ENCODE assay signal across 13 cellular contexts in the genomic region with DNA sequence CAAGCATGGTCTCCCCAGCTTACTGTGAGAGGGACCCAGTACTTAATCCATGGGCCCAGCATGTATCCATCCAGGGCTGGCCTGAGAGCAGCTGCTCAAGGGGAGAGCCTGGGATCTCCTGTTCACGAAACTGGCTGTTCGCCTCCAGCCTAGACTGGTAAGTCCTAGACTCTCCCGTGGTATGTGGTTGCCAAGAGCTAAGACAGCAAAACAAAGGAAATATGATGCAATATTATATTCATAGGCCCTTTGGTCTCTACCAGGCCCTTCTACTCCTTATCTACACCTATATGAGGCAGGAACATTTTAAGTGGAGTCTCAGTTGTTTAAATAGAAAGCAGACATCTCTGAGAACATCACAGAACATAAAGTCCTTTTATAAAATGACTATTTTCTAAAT. TPM values are rescaled to one million over a fixed set of nuclear protein-coding genes. Genes with fewer than 3 reads are reported as not detected.
A peak's percentile ranks its signal among the peaks of the same experiment; 100 is the strongest.
DNase-seq lines count a peak whose midpoint lies in the region; ATAC-seq and TF ChIP-seq lines count a peak whose summit lies in the region.
"Had no signal": no experiment of that assay in that cellular context is flagged by ENCODE, and none has a peak within 500 bp of the region (broad histone marks: within the 10 kb centered on the region; RNA-seq: fewer than 3 reads in every experiment).

No MANE protein-coding gene starts in this region.

- H3K4me3 ChIP-seq in fibroblast of the aortic adventitia (ENCODE audit: low read depth, low read length): no peak overlapping the region
- H3K4me3 ChIP-seq: ascending aorta, BLaER1, psoas muscle had no signal

- H3K4me3 Mint-ChIP-seq in activated CD8-positive, alpha-beta T cell treated with anti-CD3 and anti-CD28 coated beads, Interleukin-2, amount 10 ng/mL, durations not matched to agents 7 days and 5 days: no peak overlapping the region

- ATAC-seq in Right ventricle myocardium superior (ENCODE audit: poor library complexity): peak; percentile 91
- ATAC-seq in activated CD8-positive, alpha-beta T cell treated with anti-CD3 and anti-CD28 coated beads, Interleukin-2, amount 10 ng/mL, durations not matched to agents 7 days and 5 days: peak; percentile 81
- no peak for ATAC-seq in HG03442 (IDR thresholded peaks at IDR 0.05; ENCODE audit: unreplicated experiment)

- peak overlapping the region; percentile 55 for H3K27ac Mint-ChIP-seq in activated CD8-positive, alpha-beta T cell treated with anti-CD3 and anti-CD28 coated beads, Interleukin-2, amount 10 ng/mL, durations not matched to agents 7 days and 5 days

- H3K9me3 Mint-ChIP-seq in activated CD8-positive, alpha-beta T cell treated with anti-CD3 and anti-CD28 coated beads, Interleukin-2, amount 10 ng/mL, durations not matched to agents 7 days and 5 days (ENCODE audit: insufficient read depth): no peaks in the 10 kb centered on the region

- POLR2A ChIA-PET in activated CD8-positive, alpha-beta T cell treated with anti-CD3 and anti-CD28 coated beads, Interleukin-2, amount 10 ng/mL, durations not matched to agents 7 days and 5 days (lab: Charles Lee): no interaction called here

- H3K4me1 Mint-ChIP-seq in activated CD8-positive, alpha-beta T cell treated with anti-CD3 and anti-CD28 coated beads, Interleukin-2, amount 10 ng/mL, durations not matched to agents 7 days and 5 days (ENCODE audit: low read depth): peaks cover 31% of the 10 kb centered on the region

- DNase-seq in Right ventricle myocardium superior (no peak), cardiac septum (ENCODE audit: low spot score) (no peak), fibroblast of the aortic adventitia (ENCODE audit: low read depth) (peak; percentile 68), cortex of kidney (lab: John Stamatoyannopoulos, UW) (no peak), ecto neural progenitor cell (ENCODE audit: low spot score) (no peak), NCI-H446 (lab: John Stamatoyannopoulos, UW) (no peak)
- DNase-seq in activated CD8-positive, alpha-beta T cell treated with anti-CD3 and anti-CD28 coated beads, Interleukin-2, amount 10 ng/mL, durations not matched to agents 7 days and 5 days: no peak
- DNase-seq: foreskin melanocyte, NCI-H2029 treated with DMSO at 0.1 percent for 48 hours, psoas muscle had no signal

- peaks cover 15% of the 10 kb centered on the region for H3K27me3 Mint-ChIP-seq in activated CD8-positive, alpha-beta T cell treated with anti-CD3 and anti-CD28 coated beads, Interleukin-2, amount 10 ng/mL, durations not matched to agents 7 days and 5 days (ENCODE audit: low read depth)

- H3K36me3 Mint-ChIP-seq in activated CD8-positive, alpha-beta T cell treated with anti-CD3 and anti-CD28 coated beads, Interleukin-2, amount 10 ng/mL, durations not matched to agents 7 days and 5 days (ENCODE audit: low read depth): no peaks in the 10 kb centered on the region

- no peak for TF ChIP-seq CTCF in fibroblast of the aortic adventitia (IDR thresholded peaks at IDR 0.05; ENCODE audit: insufficient read depth, low read length)

- intact Hi-C loops in Right ventricle myocardium superior (cut with DNase I) (no loop called here), cardiac septum (cut with DNase I) (no loop called here)

- CTCF ChIA-PET in activated CD8-positive, alpha-beta T cell treated with anti-CD3 and anti-CD28 coated beads, Interleukin-2, amount 10 ng/mL, durations not matched to agents 7 days and 5 days (lab: Charles Lee): interaction anchor here (0.5 to 1.3 kb wide), 3 partner anchors 28 to 114 kb away, joined by 3 read pairs; no protein-coding TSS in a partner anchor

RNA-seq across cellular contexts. Expression of a gene that starts 28.9 kb away (rescaled TPM):
- total RNA-seq in Right ventricle myocardium superior: 23.8 TPM
- total RNA-seq in cardiac septum: 40.3 TPM
- 10 to 100 TPM; 67.9 to 69.0 TPM for total RNA-seq in activated CD8-positive, alpha-beta T cell treated with anti-CD3 and anti-CD28 coated beads, Interleukin-2, amount 10 ng/mL, durations not matched to agents 7 days and 5 days
- total RNA-seq in fibroblast of the aortic adventitia (ENCODE audit: low replicate concordance): 26.7 and 96.8 TPM in 2 replicates
